Comparison of ENCODE assay signal across 25 cellular contexts in the genomic region with DNA sequence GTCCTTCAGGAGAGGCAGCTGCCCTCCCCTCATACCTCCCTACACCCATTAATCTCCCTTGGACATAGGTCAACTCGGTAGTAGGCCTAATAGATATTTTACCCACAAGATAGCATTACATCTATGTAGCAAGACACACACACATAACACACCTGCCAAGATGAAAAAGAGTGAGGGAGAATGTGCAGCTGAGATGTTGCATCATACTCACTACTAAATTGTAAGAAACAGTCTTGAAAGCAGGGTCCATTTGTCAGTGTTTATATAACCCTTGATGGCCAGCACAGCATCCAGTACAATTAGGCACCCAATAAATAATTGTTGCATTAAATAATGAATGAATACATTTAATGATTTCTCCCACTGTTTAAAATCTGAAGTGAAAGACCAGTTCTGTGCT.
DNase-seq lines count a peak whose midpoint lies in the region; ATAC-seq, FAIRE-seq and TF ChIP-seq lines count a peak whose summit lies in the region.
"Had no signal": no experiment of that assay in that cellular context is flagged by ENCODE, and none has a peak within 500 bp of the region (broad histone marks: within the 10 kb centered on the region; RNA-seq: fewer than 3 reads in every experiment).

No MANE protein-coding gene starts in this region.

- ATAC-seq in HepG2 (no peak), right lobe of liver (no peak), IMR-90 (ENCODE audit: low read depth) (no peak), GM21619 (IDR thresholded peaks at IDR 0.05; ENCODE audit: unreplicated experiment) (no peak), GM18505 (IDR thresholded peaks at IDR 0.05; ENCODE audit: unreplicated experiment) (no peak)

- no peak overlapping the region for H2AK5ac ChIP-seq in IMR-90 (ENCODE audit: low read depth, low read length)

- DNase-seq in HepG2 (ENCODE audit: low spot score) (no peak), right lobe of liver (no peak), IMR-90 (no peak), left kidney (ENCODE audit: low read depth, low spot score) (peak; percentile 38), renal cortical epithelial cell (ENCODE audit: low read depth) (peak; percentile 33)
- DNase-seq in NK-92 treated with Interleukin-12 subunit alpha and Interleukin-12 subunit beta, amount 100 ng/mL, for 24 hours (lab: John Stamatoyannopoulos, UW), result no peak
- DNase-seq: 8988T; ACHN; BE2C; C1 segment of cervical spinal cord; Calu3; CD4-positive, alpha-beta memory T cell; CD4-positive, CD25-positive, alpha-beta regulatory T cell; CD8-positive, alpha-beta memory T cell; COR-L47; DMS79 treated with DMSO at 0.1 percent for 48 hours; GF-D8 had no signal

- no peak overlapping the region for H3K56ac ChIP-seq in IMR-90 (ENCODE audit: extremely low read depth, insufficient read depth, low read length)

- no peak overlapping the region for H3K27ac ChIP-seq in HepG2 (ENCODE audit: extremely low read length, insufficient read depth, low read length)
- no peak overlapping the region for H3K27ac ChIP-seq in right lobe of liver
- no peak overlapping the region for H3K27ac ChIP-seq in IMR-90 (ENCODE audit: insufficient read depth, low read length)
- H3K27ac ChIP-seq: BLaER1 had no signal

- H3K4me1 ChIP-seq in HepG2 (ENCODE audit: insufficient read depth, low read length), result no peaks in the 10 kb centered on the region
- H3K4me1 ChIP-seq in right lobe of liver, result no peaks in the 10 kb centered on the region
- no peaks in the 10 kb centered on the region for H3K4me1 ChIP-seq in IMR-90 (ENCODE audit: control insufficient read depth, insufficient read depth, low read length)
- H3K4me1 ChIP-seq: BE2C, BLaER1 had no signal

- intact Hi-C loops in HepG2 (cut with micrococcal nuclease; ENCODE audit: unreplicated experiment), result loop anchor here (10.0 kb wide), 1 partner anchor 292 kb away; no protein-coding TSS in a partner anchor
- intact Hi-C loops in right lobe of liver (cut with DNase I), result no loop called here
- intact Hi-C loops in IMR-90 (cut with micrococcal nuclease), result no loop called here

- H4K20me1 ChIP-seq in HepG2 (ENCODE audit: insufficient read depth, low read length) (no peaks in the 10 kb centered on the region), IMR-90 (ENCODE audit: insufficient read depth, low read length) (no peaks in the 10 kb centered on the region)
- H4K20me1 ChIP-seq: BLaER1 had no signal

- no peaks in the 10 kb centered on the region for H3K36me3 ChIP-seq in HepG2 (replicated peaks in 1 of 2; ENCODE audit: control insufficient read depth in 1 of 2, insufficient read depth in 2 of 2, low read length in 2 of 2)
- no peaks in the 10 kb centered on the region for H3K36me3 ChIP-seq in right lobe of liver
- no peaks in the 10 kb centered on the region for H3K36me3 ChIP-seq in IMR-90 (ENCODE audit: control insufficient read depth, insufficient read depth, low read length)
- H3K36me3 ChIP-seq: BE2C, BLaER1 had no signal

- dilution Hi-C loops in IMR-90 (cut with HindIII; ENCODE audit: low sequenced_read_pairs, unreplicated experiment), result no loop called here

- in situ Hi-C loops in HepG2 (cut with HindIII; ENCODE audit: extremely low pct_ligation_motif_present, low pct_unique_long_range_greater_than_20kb) (no loop called here), IMR-90 (cut with MboI; ENCODE audit: low sequenced_read_pairs) (no loop called here)

- no peak overlapping the region for H2AK9ac ChIP-seq in IMR-90 (replicated peaks; ENCODE audit: low read depth, low read length, poor library complexity)

- CTCF ChIA-PET in HepG2 (lab: Yijun Ruan, JAX; ENCODE audit: low intra/inter-chr PET ratio, low total read pairs) (no interaction called here), IMR-90 (lab: Yijun Ruan, JAX) (no interaction called here)

- TF ChIP-seq EP300 in HepG2 (IDR thresholded peaks at IDR 0.05; ENCODE audit: low read depth in 2 of 2, low read length in 2 of 2) (no peak), HepG2 (CRISPR knock-in tag; IDR thresholded peaks at IDR 0.05; ENCODE audit: borderline replicate concordance) (no peak)

- no peak for TF ChIP-seq RAD21 in HepG2 (CRISPR knock-in tag; IDR thresholded peaks at IDR 0.05)
- TF ChIP-seq RAD21 in IMR-90 (IDR thresholded peaks at IDR 0.05; ENCODE audit: low read length), result no peak

- H3K79me1 ChIP-seq in IMR-90 (ENCODE audit: low read depth in 1 of 2, low read length in 2 of 2), result no peaks in the 10 kb centered on the region

- H3K9me1 ChIP-seq in IMR-90 (ENCODE audit: insufficient read depth, low read length), result no peaks in the 10 kb centered on the region

- 0% methylated on average over 1 of the region's 1 CpG for WGBS in HepG2 (ENCODE audit: low lambda C conversion rate)
- 13% methylated on average over 1 of the region's 1 CpG for WGBS in right lobe of liver (ENCODE audit: insufficient coverage, low coverage, low lambda C conversion rate, missing lambda C conversion rate)
- WGBS in IMR-90 (ENCODE audit: extremely low coverage in 2 of 2, insufficient read length in 1 of 2), 2 experiments, result no CpG with 5 or more reads among the region's 1 CpG

- no peak overlapping the region for H3K4me2 ChIP-seq in HepG2 (ENCODE audit: low read depth, low read length)
- no peak overlapping the region for H3K4me2 ChIP-seq in IMR-90 (ENCODE audit: low read depth, low read length)
- H3K4me2 ChIP-seq: BLaER1 had no signal

- H3K23ac ChIP-seq in IMR-90 (ENCODE audit: low read depth, low read length), result no peak overlapping the region

- no peak overlapping the region for H4K91ac ChIP-seq in IMR-90 (ENCODE audit: insufficient read depth, low read depth, low read length)

- H3K9ac ChIP-seq in HepG2 (ENCODE audit: insufficient read depth, low read depth, low read length), result no peak overlapping the region
- H3K9ac ChIP-seq in IMR-90 (ENCODE audit: low read depth, low read length), result no peak overlapping the region
- H3K9ac ChIP-seq: BLaER1 had no signal

- no peak overlapping the region for H2BK5ac ChIP-seq in IMR-90 (ENCODE audit: low read depth, low read length, poor library complexity, severe bottlenecking)

- no peak overlapping the region for H2BK120ac ChIP-seq in IMR-90 (ENCODE audit: low read depth, low read length)

- H2BK20ac ChIP-seq in IMR-90 (ENCODE audit: low read depth, low read length), result no peak overlapping the region

- no peak overlapping the region for H3K18ac ChIP-seq in IMR-90 (ENCODE audit: low read depth, low read length)

- H3K9me3 ChIP-seq in HepG2 (ENCODE audit: low read length), result no peaks in the 10 kb centered on the region
- no peaks in the 10 kb centered on the region for H3K9me3 ChIP-seq in right lobe of liver
- H3K9me3 ChIP-seq in IMR-90 (ENCODE audit: control insufficient read depth, insufficient read depth, low read length), result no peaks in the 10 kb centered on the region
- H3K9me3 ChIP-seq: BE2C, BLaER1 had no signal

- no peak for FAIRE-seq in HepG2 (lab: Jason Lieb, UNC)
- FAIRE-seq: A204.1, D721Med, G401.6, GM12891, GM18507 had no signal

- POLR2A ChIA-PET in HepG2 (lab: Yijun Ruan, JAX) (no interaction called here), IMR-90 (lab: Charles Lee; ENCODE audit: unreplicated experiment) (no interaction called here)

- TF ChIP-seq POLR2A in HepG2 (IDR thresholded peaks at IDR 0.05; ENCODE audit: insufficient read depth in 1 of 2, low read depth in 2 of 2, low read length in 2 of 2) (no peak), right lobe of liver (IDR thresholded peaks at IDR 0.05) (no peak), IMR-90 (IDR thresholded peaks at IDR 0.05; ENCODE audit: low read depth, low read length) (no peak), GM18505 (IDR thresholded peaks at IDR 0.05; ENCODE audit: borderline replicate concordance, extremely low read depth, insufficient read depth, insufficient read length) (no peak)

- H3K27me3 ChIP-seq in HepG2 (ENCODE audit: control insufficient read depth in 1 of 2, insufficient read depth in 2 of 2, low read length in 2 of 2), result no peaks in the 10 kb centered on the region
- H3K27me3 ChIP-seq in right lobe of liver, result no peaks in the 10 kb centered on the region
- H3K27me3 ChIP-seq in IMR-90 (ENCODE audit: control insufficient read depth, insufficient read depth, low read length), result no peaks in the 10 kb centered on the region
- H3K27me3 ChIP-seq: BE2C, BLaER1 had no signal

- H3K4me3 ChIP-seq in HepG2 (replicated peaks in 1 of 3; ENCODE audit: insufficient read depth in 1 of 3, low read depth in 2 of 3, low read length in 3 of 3) (no peak overlapping the region), right lobe of liver (no peak overlapping the region), IMR-90 (ENCODE audit: insufficient read depth, low read depth, low read length) (no peak overlapping the region)
- H3K4me3 ChIP-seq: BLaER1 had no signal

- H3K4ac ChIP-seq in IMR-90 (ENCODE audit: low read depth, low read length), result no peak overlapping the region

- H3K14ac ChIP-seq in IMR-90 (replicated peaks; ENCODE audit: low read depth, low read length), result no peak overlapping the region

- H2AFZ ChIP-seq in HepG2 (ENCODE audit: low read length) (no peak overlapping the region), IMR-90 (replicated peaks; ENCODE audit: low read length, poor library complexity) (no peak overlapping the region)

- no peak overlapping the region for H4K5ac ChIP-seq in IMR-90 (ENCODE audit: low read depth, low read length)

- H2BK15ac ChIP-seq in IMR-90 (ENCODE audit: low read depth, low read length), result no peak overlapping the region

- no peak overlapping the region for H4K8ac ChIP-seq in IMR-90 (ENCODE audit: low read depth in 2 of 2, low read length in 2 of 2)

- no TSS peak for BruUV-seq in HepG2 (replicated peaks; lab: Mats Ljungman, UMichigan)
- no TSS peak for BruUV-seq in IMR-90 (replicated peaks; lab: Mats Ljungman, UMichigan)

- no peaks in the 10 kb centered on the region for H3K79me2 ChIP-seq in HepG2 (ENCODE audit: insufficient read depth, low read length)

- no peak for TF ChIP-seq CTCF in HepG2 (CRISPR knock-in tag; IDR thresholded peaks at IDR 0.05)
- no peak for TF ChIP-seq CTCF in right lobe of liver (IDR thresholded peaks at IDR 0.05)
- no peak for TF ChIP-seq CTCF in IMR-90 (conservative IDR thresholded peaks at IDR 0.05; ENCODE audit: low read depth, low read length)

TF ChIP-seq in HepG2, 621 proteins besides CTCF, POLR2A, EP300 and RAD21:
- TF ChIP-seq CEBPB (IDR thresholded peaks at IDR 0.05; ENCODE audit: borderline replicate concordance, low read depth, low read length), result peak; percentile 63; the same call in 1 of the 2 replicates
- no peak for TF ChIP-seq ZFP36L2 (CRISPR knock-in tag; IDR thresholded peaks at IDR 0.05)

TF ChIP-seq in IMR-90, 13 proteins besides CTCF, POLR2A, EP300 and RAD21:
- TF ChIP-seq, protein P1, sequence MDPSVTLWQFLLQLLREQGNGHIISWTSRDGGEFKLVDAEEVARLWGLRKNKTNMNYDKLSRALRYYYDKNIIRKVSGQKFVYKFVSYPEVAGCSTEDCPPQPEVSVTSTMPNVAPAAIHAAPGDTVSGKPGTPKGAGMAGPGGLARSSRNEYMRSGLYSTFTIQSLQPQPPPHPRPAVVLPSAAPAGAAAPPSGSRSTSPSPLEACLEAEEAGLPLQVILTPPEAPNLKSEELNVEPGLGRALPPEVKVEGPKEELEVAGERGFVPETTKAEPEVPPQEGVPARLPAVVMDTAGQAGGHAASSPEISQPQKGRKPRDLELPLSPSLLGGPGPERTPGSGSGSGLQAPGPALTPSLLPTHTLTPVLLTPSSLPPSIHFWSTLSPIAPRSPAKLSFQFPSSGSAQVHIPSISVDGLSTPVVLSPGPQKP (IDR thresholded peaks at IDR 0.05; ENCODE audit: borderline replicate concordance, low read depth, low read length), result no peak
- peak; percentile 58 for TF ChIP-seq CEBPB (IDR thresholded peaks at IDR 0.05; ENCODE audit: low read depth, low read length)

Comparison
In these comparisons a context has a peak if more than half of its experiments do, and no peak if none do; other contexts are left out.
1. DNase-seq: peak in left kidney (single experiment) and renal cortical epithelial cell (single experiment); none in HepG2 (single experiment), right lobe of liver (0 of 3), IMR-90 (single experiment) and NK-92 treated with Interleukin-12 subunit alpha and Interleukin-12 subunit beta, amount 100 ng/mL, for 24 hours (single experiment).